ENCODE assay signal across 1 cellular context in genomic region chr20:2524435-2525272, GRCh38.
A peak's percentile ranks its signal among the peaks of the same experiment; 100 is the strongest.
TF ChIP-seq lines count a peak whose summit lies in the region.

No MANE protein-coding gene starts in this region.

TF ChIP-seq in K562, 482 proteins besides CTCF, POLR2A, EP300 and RAD21 (continued from another document and continues in another):
- no peak for TF ChIP-seq ZNF655 (CRISPR knock-in tag; IDR thresholded peaks at IDR 0.05)
- no peak for TF ChIP-seq FOXA3 (CRISPR knock-in tag; conservative IDR thresholded peaks at IDR 0.05 in 1 of 2, IDR thresholded peaks at IDR 0.05 in 1 of 2)
- TF ChIP-seq SMAD2 (IDR thresholded peaks at IDR 0.05; ENCODE audit: low read depth, low read length) = no peak
- no peak for TF ChIP-seq ZNF354B (CRISPR knock-in tag; IDR thresholded peaks at IDR 0.05)
- no peak for TF ChIP-seq NFXL1 (CRISPR knock-in tag; IDR thresholded peaks at IDR 0.05)
- TF ChIP-seq, protein P1, sequence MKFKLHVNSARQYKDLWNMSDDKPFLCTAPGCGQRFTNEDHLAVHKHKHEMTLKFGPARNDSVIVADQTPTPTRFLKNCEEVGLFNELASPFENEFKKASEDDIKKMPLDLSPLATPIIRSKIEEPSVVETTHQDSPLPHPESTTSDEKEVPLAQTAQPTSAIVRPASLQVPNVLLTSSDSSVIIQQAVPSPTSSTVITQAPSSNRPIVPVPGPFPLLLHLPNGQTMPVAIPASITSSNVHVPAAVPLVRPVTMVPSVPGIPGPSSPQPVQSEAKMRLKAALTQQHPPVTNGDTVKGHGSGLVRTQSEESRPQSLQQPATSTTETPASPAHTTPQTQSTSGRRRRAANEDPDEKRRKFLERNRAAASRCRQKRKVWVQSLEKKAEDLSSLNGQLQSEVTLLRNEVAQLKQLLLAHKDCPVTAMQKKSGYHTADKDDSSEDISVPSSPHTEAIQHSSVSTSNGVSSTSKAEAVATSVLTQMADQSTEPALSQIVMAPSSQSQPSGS (CRISPR knock-in tag; IDR thresholded peaks at IDR 0.05) = no peak
- TF ChIP-seq NFE2 (IDR thresholded peaks at IDR 0.05; ENCODE audit: low read depth) = no peak
- 0 out of 2 replicates have a peak, but pooled peaks have one; percentile 31 for TF ChIP-seq GTF2A2 (tag; IDR thresholded peaks at IDR 0.05)
- TF ChIP-seq, protein P2, sequence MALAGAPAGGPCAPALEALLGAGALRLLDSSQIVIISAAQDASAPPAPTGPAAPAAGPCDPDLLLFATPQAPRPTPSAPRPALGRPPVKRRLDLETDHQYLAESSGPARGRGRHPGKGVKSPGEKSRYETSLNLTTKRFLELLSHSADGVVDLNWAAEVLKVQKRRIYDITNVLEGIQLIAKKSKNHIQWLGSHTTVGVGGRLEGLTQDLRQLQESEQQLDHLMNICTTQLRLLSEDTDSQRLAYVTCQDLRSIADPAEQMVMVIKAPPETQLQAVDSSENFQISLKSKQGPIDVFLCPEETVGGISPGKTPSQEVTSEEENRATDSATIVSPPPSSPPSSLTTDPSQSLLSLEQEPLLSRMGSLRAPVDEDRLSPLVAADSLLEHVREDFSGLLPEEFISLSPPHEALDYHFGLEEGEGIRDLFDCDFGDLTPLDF (CRISPR knock-in tag; IDR thresholded peaks at IDR 0.05) = no peak
- no peak for TF ChIP-seq STAT5A (IDR thresholded peaks at IDR 0.05; ENCODE audit: borderline replicate concordance, low read length)
- TF ChIP-seq SNRNP70 (optimal IDR thresholded peaks at IDR 0.05; ENCODE audit: low read depth, low read length) = no peak
- TF ChIP-seq HDGF (IDR thresholded peaks at IDR 0.05) = no peak
- no peak for TF ChIP-seq FIP1L1 (IDR thresholded peaks at IDR 0.05; ENCODE audit: low read depth, low read length, poor library complexity, severe bottlenecking)
- 0 out of 4 replicates have a peak, but pooled peaks of 1 of the 2 experiments have one; percentile 40 for TF ChIP-seq MLLT1 (IDR thresholded peaks at IDR 0.05)
- TF ChIP-seq BHLHE40 (IDR thresholded peaks at IDR 0.05; ENCODE audit: low read length) = 0 out of 2 replicates have a peak, but pooled peaks have one; percentile 11
- peak; percentile 54 for TF ChIP-seq GABPA (tag; conservative IDR thresholded peaks at IDR 0.05; ENCODE audit: low read depth)
- no peak for TF ChIP-seq TFE3 (CRISPR knock-in tag; IDR thresholded peaks at IDR 0.05)
- no peak for TF ChIP-seq ZNF316 (IDR thresholded peaks at IDR 0.05)
- TF ChIP-seq ZNF589 (CRISPR knock-in tag; IDR thresholded peaks at IDR 0.05; ENCODE audit: low read depth) = no peak
- TF ChIP-seq BCLAF1 (IDR thresholded peaks at IDR 0.05; ENCODE audit: borderline replicate concordance in 1 of 2, control insufficient read depth in 1 of 2, low read depth in 2 of 2, low read length in 1 of 2) = no peak
- no peak for TF ChIP-seq NFIX (CRISPR knock-in tag; IDR thresholded peaks at IDR 0.05; ENCODE audit: low read depth)
- TF ChIP-seq PHB (CRISPR knock-in tag; IDR thresholded peaks at IDR 0.05) = no peak
- no peak for TF ChIP-seq HSF4 (CRISPR knock-in tag; IDR thresholded peaks at IDR 0.05; ENCODE audit: borderline replicate concordance)
- TF ChIP-seq UBTF (IDR thresholded peaks at IDR 0.05; ENCODE audit: borderline replicate concordance in 1 of 2, low read depth in 2 of 2, low read length in 2 of 2) = peak; percentile 24 to 69; a peak in 2 of 4 replicates
- no peak for TF ChIP-seq ZNF224 (CRISPR knock-in tag; IDR thresholded peaks at IDR 0.05)
- TF ChIP-seq, protein P3, sequence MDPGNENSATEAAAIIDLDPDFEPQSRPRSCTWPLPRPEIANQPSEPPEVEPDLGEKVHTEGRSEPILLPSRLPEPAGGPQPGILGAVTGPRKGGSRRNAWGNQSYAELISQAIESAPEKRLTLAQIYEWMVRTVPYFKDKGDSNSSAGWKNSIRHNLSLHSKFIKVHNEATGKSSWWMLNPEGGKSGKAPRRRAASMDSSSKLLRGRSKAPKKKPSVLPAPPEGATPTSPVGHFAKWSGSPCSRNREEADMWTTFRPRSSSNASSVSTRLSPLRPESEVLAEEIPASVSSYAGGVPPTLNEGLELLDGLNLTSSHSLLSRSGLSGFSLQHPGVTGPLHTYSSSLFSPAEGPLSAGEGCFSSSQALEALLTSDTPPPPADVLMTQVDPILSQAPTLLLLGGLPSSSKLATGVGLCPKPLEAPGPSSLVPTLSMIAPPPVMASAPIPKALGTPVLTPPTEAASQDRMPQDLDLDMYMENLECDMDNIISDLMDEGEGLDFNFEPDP (CRISPR knock-in tag; IDR thresholded peaks at IDR 0.05) = no peak
- TF ChIP-seq CBX2 (IDR thresholded peaks at IDR 0.05; ENCODE audit: insufficient read depth, low read length, poor library complexity, severe bottlenecking) = no peak
- TF ChIP-seq CBFA2T2 (conservative IDR thresholded peaks at IDR 0.05) = no peak
- TF ChIP-seq FOXA1 (IDR thresholded peaks at IDR 0.05; ENCODE audit: borderline replicate concordance) = no peak
- no peak for TF ChIP-seq GATA2 (CRISPR knock-in tag; IDR thresholded peaks at IDR 0.05)
- no peak for TF ChIP-seq HDAC2 (IDR thresholded peaks at IDR 0.05)
- TF ChIP-seq ZFPM2 (CRISPR knock-in tag; IDR thresholded peaks at IDR 0.05) = no peak
- TF ChIP-seq, protein P4, sequence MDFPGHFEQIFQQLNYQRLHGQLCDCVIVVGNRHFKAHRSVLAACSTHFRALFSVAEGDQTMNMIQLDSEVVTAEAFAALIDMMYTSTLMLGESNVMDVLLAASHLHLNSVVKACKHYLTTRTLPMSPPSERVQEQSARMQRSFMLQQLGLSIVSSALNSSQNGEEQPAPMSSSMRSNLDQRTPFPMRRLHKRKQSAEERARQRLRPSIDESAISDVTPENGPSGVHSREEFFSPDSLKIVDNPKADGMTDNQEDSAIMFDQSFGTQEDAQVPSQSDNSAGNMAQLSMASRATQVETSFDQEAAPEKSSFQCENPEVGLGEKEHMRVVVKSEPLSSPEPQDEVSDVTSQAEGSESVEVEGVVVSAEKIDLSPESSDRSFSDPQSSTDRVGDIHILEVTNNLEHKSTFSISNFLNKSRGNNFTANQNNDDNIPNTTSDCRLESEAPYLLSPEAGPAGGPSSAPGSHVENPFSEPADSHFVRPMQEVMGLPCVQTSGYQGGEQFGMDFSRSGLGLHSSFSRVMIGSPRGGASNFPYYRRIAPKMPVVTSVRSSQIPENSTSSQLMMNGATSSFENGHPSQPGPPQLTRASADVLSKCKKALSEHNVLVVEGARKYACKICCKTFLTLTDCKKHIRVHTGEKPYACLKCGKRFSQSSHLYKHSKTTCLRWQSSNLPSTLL (IDR thresholded peaks at IDR 0.05) = no peak
- TF ChIP-seq, protein P5, sequence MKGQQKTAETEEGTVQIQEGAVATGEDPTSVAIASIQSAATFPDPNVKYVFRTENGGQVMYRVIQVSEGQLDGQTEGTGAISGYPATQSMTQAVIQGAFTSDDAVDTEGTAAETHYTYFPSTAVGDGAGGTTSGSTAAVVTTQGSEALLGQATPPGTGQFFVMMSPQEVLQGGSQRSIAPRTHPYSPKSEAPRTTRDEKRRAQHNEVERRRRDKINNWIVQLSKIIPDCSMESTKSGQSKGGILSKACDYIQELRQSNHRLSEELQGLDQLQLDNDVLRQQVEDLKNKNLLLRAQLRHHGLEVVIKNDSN (CRISPR knock-in tag; IDR thresholded peaks at IDR 0.05) = no peak
- TF ChIP-seq NFRKB (IDR thresholded peaks at IDR 0.05; ENCODE audit: low read depth) = no peak; the same call in 1 of the 2 replicates
- TF ChIP-seq, protein P6, sequence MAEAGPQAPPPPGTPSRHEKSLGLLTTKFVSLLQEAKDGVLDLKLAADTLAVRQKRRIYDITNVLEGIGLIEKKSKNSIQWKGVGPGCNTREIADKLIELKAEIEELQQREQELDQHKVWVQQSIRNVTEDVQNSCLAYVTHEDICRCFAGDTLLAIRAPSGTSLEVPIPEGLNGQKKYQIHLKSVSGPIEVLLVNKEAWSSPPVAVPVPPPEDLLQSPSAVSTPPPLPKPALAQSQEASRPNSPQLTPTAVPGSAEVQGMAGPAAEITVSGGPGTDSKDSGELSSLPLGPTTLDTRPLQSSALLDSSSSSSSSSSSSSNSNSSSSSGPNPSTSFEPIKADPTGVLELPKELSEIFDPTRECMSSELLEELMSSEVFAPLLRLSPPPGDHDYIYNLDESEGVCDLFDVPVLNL (CRISPR knock-in tag; IDR thresholded peaks at IDR 0.05; ENCODE audit: low read depth) = no peak
- no peak for TF ChIP-seq U2AF2 (optimal IDR thresholded peaks at IDR 0.05; ENCODE audit: low read depth, low read length)
- no peak for TF ChIP-seq GABPB2 (CRISPR knock-in tag; conservative IDR thresholded peaks at IDR 0.05)
- no peak for TF ChIP-seq ELK1 (CRISPR knock-in tag; IDR thresholded peaks at IDR 0.05)
- TF ChIP-seq TFAM (CRISPR knock-in tag; conservative IDR thresholded peaks at IDR 0.05) = no peak
